ENCODE assay signal across 8 cellular contexts in the genomic region with DNA sequence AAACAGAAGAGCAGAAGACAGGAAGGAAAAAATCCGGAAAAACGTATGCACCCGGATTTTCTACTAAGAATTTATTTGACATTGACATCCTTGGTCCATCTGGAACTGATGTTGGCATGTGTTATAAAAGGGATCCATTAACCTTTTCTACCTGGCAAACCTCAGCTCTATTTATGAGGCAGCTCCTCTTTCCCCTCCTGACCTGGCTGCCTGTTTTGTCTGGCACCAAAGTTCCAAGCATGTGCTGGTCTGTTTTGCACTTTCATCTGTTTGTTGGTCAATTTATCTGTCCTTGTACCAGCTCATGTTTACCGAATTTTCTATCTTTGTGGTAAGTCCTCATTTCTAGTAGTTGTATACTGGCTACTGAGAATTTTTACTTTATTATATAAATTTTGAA.
"Had no signal": no experiment of that assay in that cellular context is flagged by ENCODE, and none has a peak within 500 bp of the region (broad histone marks: within the 10 kb centered on the region; RNA-seq: fewer than 3 reads in every experiment).

No MANE protein-coding gene starts in this region.

- H3K4me3 ChIP-seq: GM23338 had no signal

- ATAC-seq: GM23338, HepG2 had no signal

- H3K27ac ChIP-seq: HL-60 had no signal

- H3K9me3 Mint-ChIP-seq: GM23338, H9, IgD-negative memory B cell had no signal

- H3K27ac Mint-ChIP-seq: GM23338, H9, IgD-negative memory B cell had no signal

- DNase-seq: H9, HCEC 1CT had no signal

- FAIRE-seq: H1, H54, HepG2 had no signal

- H3K4me3 Mint-ChIP-seq: GM23338, H9, IgD-negative memory B cell had no signal
